In genomic region chrX:44903107-44903506, GRCh38 we compare ENCODE assay signal across 9 cellular contexts. TPM values are rescaled to one million over a fixed set of nuclear protein-coding genes. Genes with fewer than 3 reads are reported as not detected.
DNase-seq lines count a peak whose midpoint lies in the region; ATAC-seq and TF ChIP-seq lines count a peak whose summit lies in the region.
"Had no signal": no experiment of that assay in that cellular context is flagged by ENCODE, and none has a peak within 500 bp of the region (broad histone marks: within the 10 kb centered on the region; RNA-seq: fewer than 3 reads in every experiment).

No MANE protein-coding gene starts in this region.

- peak overlapping the region; percentile 79 for H3K27ac Mint-ChIP-seq in T-helper 2 cell treated with Interferon-gamma antibody and Interleukin-4, amounts not matched to agents 5 μg/mL and 100 μg/mL, for 36 hours

- DNase-seq in AG10803 (ENCODE audit: low read depth) (peak; percentile 70), HCEC 1CT (peak; percentile 79), fibroblast of the aortic adventitia (ENCODE audit: low read depth) (peak; percentile 47), NK-92 (lab: John Stamatoyannopoulos, UW; ENCODE audit: unreplicated experiment) (no peak), NCI-H1417 (lab: John Stamatoyannopoulos, UW) (no peak), hepatocyte (ENCODE audit: low spot score) (no peak)
- peak; percentile 5 for DNase-seq in T-helper 2 cell treated with Interferon-gamma antibody and Interleukin-4, amounts not matched to agents 5 μg/mL and 100 μg/mL, for 36 hours (ENCODE audit: low spot score)
- DNase-seq: NCI-H82 had no signal

- H3K4me1 ChIP-seq in hepatocyte (ENCODE audit: insufficient read depth) = no peaks in the 10 kb centered on the region

- H3K27me3 Mint-ChIP-seq in T-helper 2 cell treated with Interferon-gamma antibody and Interleukin-4, amounts not matched to agents 5 μg/mL and 100 μg/mL, for 36 hours (ENCODE audit: low read depth) = no peaks in the 10 kb centered on the region

- peak overlapping the region; percentile 15 for H3K4me3 Mint-ChIP-seq in T-helper 2 cell treated with Interferon-gamma antibody and Interleukin-4, amounts not matched to agents 5 μg/mL and 100 μg/mL, for 36 hours

- H3K79me2 ChIP-seq in hepatocyte = peaks cover 99% of the 10 kb centered on the region

- peaks cover 17% of the 10 kb centered on the region for H3K9me3 Mint-ChIP-seq in T-helper 2 cell treated with Interferon-gamma antibody and Interleukin-4, amounts not matched to agents 5 μg/mL and 100 μg/mL, for 36 hours

- H3K9me3 ChIP-seq in hepatocyte (ENCODE audit: low read depth) = no peaks in the 10 kb centered on the region

- 65% methylated on average over 4 of the region's 4 CpGs for WGBS in hepatocyte (ENCODE audit: low lambda C conversion rate, missing lambda C conversion rate)

- no peaks in the 10 kb centered on the region for H3K9me2 ChIP-seq in hepatocyte (replicated peaks; ENCODE audit: insufficient read depth)

- TF ChIP-seq CTCF in AG10803 (conservative IDR thresholded peaks at IDR 0.05; ENCODE audit: low read length) (no peak), fibroblast of the aortic adventitia (IDR thresholded peaks at IDR 0.05; ENCODE audit: insufficient read depth, low read length) (no peak), hepatocyte (IDR thresholded peaks at IDR 0.05; ENCODE audit: poor library complexity) (no peak)

- no peak overlapping the region for H2AFZ ChIP-seq in hepatocyte

- no peak overlapping the region for H3K4me2 ChIP-seq in hepatocyte

- peaks cover 74% of the 10 kb centered on the region for H4K20me1 ChIP-seq in hepatocyte (ENCODE audit: insufficient read depth, poor library complexity, severe bottlenecking)

- H3K4me3 ChIP-seq in AG10803 (ENCODE audit: low read length) = no peak overlapping the region
- no peak overlapping the region for H3K4me3 ChIP-seq in fibroblast of the aortic adventitia (ENCODE audit: low read depth, low read length)
- H3K4me3 ChIP-seq in hepatocyte = no peak overlapping the region

- ATAC-seq in HG02623 (IDR thresholded peaks at IDR 0.05; ENCODE audit: unreplicated experiment) = no peak

- no peaks in the 10 kb centered on the region for H3K27me3 ChIP-seq in hepatocyte

- no peak overlapping the region for H3K27ac ChIP-seq in hepatocyte

- no peaks in the 10 kb centered on the region for H3K36me3 ChIP-seq in hepatocyte (replicated peaks; ENCODE audit: insufficient read depth, low read depth)

- peaks cover 24% of the 10 kb centered on the region for H3K36me3 Mint-ChIP-seq in T-helper 2 cell treated with Interferon-gamma antibody and Interleukin-4, amounts not matched to agents 5 μg/mL and 100 μg/mL, for 36 hours (ENCODE audit: low read depth)

- peaks cover 36% of the 10 kb centered on the region for H3K4me1 Mint-ChIP-seq in T-helper 2 cell treated with Interferon-gamma antibody and Interleukin-4, amounts not matched to agents 5 μg/mL and 100 μg/mL, for 36 hours (ENCODE audit: low read depth)

RNA-seq across cellular contexts. Expression of gene KDM6A, which starts 30.1 kb away (rescaled TPM):
- total RNA-seq in fibroblast of the aortic adventitia (ENCODE audit: low replicate concordance) (8.7 and 20.6 TPM in 2 replicates), hepatocyte (46.2 and 55.7 TPM in 2 replicates)
- 13.7 and 20.8 TPM in 2 replicates for polyA plus RNA-seq in hepatocyte

RNA-seq across cellular contexts. Expression of gene DUSP21, which starts 59.3 kb away (rescaled TPM):
- not detected in 2 replicates for total RNA-seq in fibroblast of the aortic adventitia (ENCODE audit: low replicate concordance)
- total RNA-seq in hepatocyte = not detected in 2 replicates
- not detected in 2 replicates for polyA plus RNA-seq in hepatocyte

Comparison
In these comparisons a context has a peak if more than half of its experiments do, and no peak if none do; other contexts are left out.
1. DNase-seq: peak in AG10803 (single experiment), HCEC 1CT (single experiment), T-helper 2 cell treated with Interferon-gamma antibody and Interleukin-4, amounts not matched to agents 5 μg/mL and 100 μg/mL, for 36 hours (single experiment) and fibroblast of the aortic adventitia (single experiment); none in NK-92 (single experiment), NCI-H1417 (0 of 3) and hepatocyte (single experiment).